In the genomic region with DNA sequence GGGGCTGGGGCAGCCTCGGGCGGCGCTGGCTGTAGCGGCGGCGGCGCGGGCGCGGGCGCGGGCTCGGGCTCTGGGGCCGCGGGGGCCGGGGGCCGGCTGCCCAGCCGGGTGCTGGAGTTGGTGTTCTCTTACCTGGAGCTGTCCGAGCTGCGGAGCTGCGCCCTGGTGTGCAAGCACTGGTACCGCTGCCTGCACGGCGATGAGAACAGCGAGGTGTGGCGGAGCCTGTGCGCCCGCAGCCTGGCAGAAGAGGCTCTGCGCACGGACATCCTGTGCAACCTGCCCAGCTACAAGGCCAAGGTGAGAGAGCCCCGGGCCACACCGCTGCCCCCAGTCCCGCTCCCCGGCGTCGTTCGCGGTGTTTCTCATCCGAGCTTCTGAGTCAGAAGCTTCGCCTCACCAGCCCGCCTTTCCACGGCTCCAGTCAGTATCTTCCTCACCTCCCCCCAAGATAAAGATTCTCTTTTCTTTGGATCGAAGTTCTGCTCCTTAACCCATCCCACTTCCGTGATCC, we compare ENCODE assay signal across 8 cellular contexts. TPM values are rescaled to one million over a fixed set of nuclear protein-coding genes. Genes with fewer than 3 reads are reported as not detected.
DNase-seq lines count a peak whose midpoint lies in the region; ATAC-seq and TF ChIP-seq lines count a peak whose summit lies in the region.

No MANE protein-coding gene starts in this region.

- H3K27ac Mint-ChIP-seq in naive B cell = peak overlapping the region; percentile 18 to 96 (median 92)
- H3K27ac Mint-ChIP-seq in stimulated activated naive CD8-positive, alpha-beta T cell treated with anti-CD3 and anti-CD28 coated beads, Interleukin-15, amount 100 ng/mL, for 72 hours = peak overlapping the region; percentile 79 to 96

- DNase-seq in GM13977 (ENCODE audit: low spot score) (peak; percentile 51), HFF-Myc (ENCODE audit: extremely low read depth, low read depth) (no peak), NCI-H1092 treated with DMSO at 0.1 percent for 48 hours (lab: John Stamatoyannopoulos, UW) (peak; percentile 47), erythroblast (lab: John Stamatoyannopoulos, UW) (peak; percentile 69 to 75), naive B cell (no peak)
- peak; percentile 47 for DNase-seq in activated CD8-positive, alpha-beta memory T cell treated with anti-CD3 and anti-CD28 coated beads, Interleukin-2, amount 50 U/mL, for 4 hours
- peak; percentile 51 to 63 for DNase-seq in stimulated activated naive CD8-positive, alpha-beta T cell treated with anti-CD3 and anti-CD28 coated beads, Interleukin-15, amount 100 ng/mL, for 72 hours

- peaks cover 16 to 36% (median 17%) of the 10 kb centered on the region in 3 donors for H3K4me1 Mint-ChIP-seq in naive B cell
- peaks cover 33% of the 10 kb centered on the region for H3K4me1 Mint-ChIP-seq in stimulated activated naive CD8-positive, alpha-beta T cell treated with anti-CD3 and anti-CD28 coated beads, Interleukin-15, amount 100 ng/mL, for 72 hours

- H3K4me3 ChIP-seq in HFF-Myc (replicated peaks; ENCODE audit: low read depth, low read length) = peak overlapping the region; percentile 100

- no peaks in the 10 kb centered on the region for H3K36me3 Mint-ChIP-seq in naive B cell

- TF ChIP-seq POLR2A in erythroblast (IDR thresholded peaks at IDR 0.05; ENCODE audit: low read length) = no peak

- peak; percentile 56 to 59 for ATAC-seq in naive B cell (ENCODE audit: low read depth in 2 of 2)
- ATAC-seq in stimulated activated naive CD8-positive, alpha-beta T cell treated with anti-CD3 and anti-CD28 coated beads, Interleukin-15, amount 100 ng/mL, for 72 hours = peak; percentile 71
- no peak for ATAC-seq in GM21529 (IDR thresholded peaks at IDR 0.05; ENCODE audit: unreplicated experiment)

- in situ Hi-C loops in GM13977 (cut with MboI; ENCODE audit: low pct_unique_long_range_greater_than_20kb, low sequenced_read_pairs, unreplicated experiment) = no loop called here

- no peaks in the 10 kb centered on the region for H3K9me3 Mint-ChIP-seq in naive B cell
- H3K9me3 Mint-ChIP-seq in stimulated activated naive CD8-positive, alpha-beta T cell treated with anti-CD3 and anti-CD28 coated beads, Interleukin-15, amount 100 ng/mL, for 72 hours = no peaks in the 10 kb centered on the region

- TF ChIP-seq CTCF in GM13977 (IDR thresholded peaks at IDR 0.05; ENCODE audit: extremely low read depth, insufficient read depth, missing control alignments) = no peak
- TF ChIP-seq CTCF in HFF-Myc (IDR thresholded peaks at IDR 0.05; ENCODE audit: low read depth, low read length, missing control alignments) = no peak

- H3K4me3 Mint-ChIP-seq in naive B cell = peak overlapping the region; percentile 79 to 98 (median 94)
- peak overlapping the region; percentile 87 to 96 for H3K4me3 Mint-ChIP-seq in stimulated activated naive CD8-positive, alpha-beta T cell treated with anti-CD3 and anti-CD28 coated beads, Interleukin-15, amount 100 ng/mL, for 72 hours

- H3K27me3 Mint-ChIP-seq in naive B cell = no peaks in the 10 kb centered on the region
- no peaks in the 10 kb centered on the region for H3K27me3 Mint-ChIP-seq in stimulated activated naive CD8-positive, alpha-beta T cell treated with anti-CD3 and anti-CD28 coated beads, Interleukin-15, amount 100 ng/mL, for 72 hours

RNA-seq across cellular contexts. Expression of a gene that starts 0.6 kb away (rescaled TPM):
- 1 to 10 TPM; 2.5 to 4.1 (median 2.8) TPM for polyA plus RNA-seq in naive B cell (ENCODE audit: low read depth in 6 of 6)

RNA-seq across cellular contexts. Expression of a gene that starts 0.7 kb away (rescaled TPM):
- polyA plus RNA-seq in naive B cell (ENCODE audit: low read depth in 6 of 6) = 10 to 100 TPM; 11.9 to 22.7 (median 16.0) TPM

RNA-seq across cellular contexts. Expression of a gene that starts 53.9 kb away (rescaled TPM):
- polyA plus RNA-seq in naive B cell (ENCODE audit: low read depth in 6 of 6) = not detected

Comparison
In these comparisons a context has a peak if more than half of its experiments do, and no peak if none do; other contexts are left out.
1. DNase-seq: peak in GM13977 (single experiment), NCI-H1092 treated with DMSO at 0.1 percent for 48 hours (single experiment), activated CD8-positive, alpha-beta memory T cell treated with anti-CD3 and anti-CD28 coated beads, Interleukin-2, amount 50 U/mL, for 4 hours (single experiment), erythroblast (2 of 2) and stimulated activated naive CD8-positive, alpha-beta T cell treated with anti-CD3 and anti-CD28 coated beads, Interleukin-15, amount 100 ng/mL, for 72 hours (2 of 2); none in HFF-Myc (single experiment) and naive B cell (single experiment).